Comparison of ENCODE assay signal across 9 cellular contexts in the genomic region with DNA sequence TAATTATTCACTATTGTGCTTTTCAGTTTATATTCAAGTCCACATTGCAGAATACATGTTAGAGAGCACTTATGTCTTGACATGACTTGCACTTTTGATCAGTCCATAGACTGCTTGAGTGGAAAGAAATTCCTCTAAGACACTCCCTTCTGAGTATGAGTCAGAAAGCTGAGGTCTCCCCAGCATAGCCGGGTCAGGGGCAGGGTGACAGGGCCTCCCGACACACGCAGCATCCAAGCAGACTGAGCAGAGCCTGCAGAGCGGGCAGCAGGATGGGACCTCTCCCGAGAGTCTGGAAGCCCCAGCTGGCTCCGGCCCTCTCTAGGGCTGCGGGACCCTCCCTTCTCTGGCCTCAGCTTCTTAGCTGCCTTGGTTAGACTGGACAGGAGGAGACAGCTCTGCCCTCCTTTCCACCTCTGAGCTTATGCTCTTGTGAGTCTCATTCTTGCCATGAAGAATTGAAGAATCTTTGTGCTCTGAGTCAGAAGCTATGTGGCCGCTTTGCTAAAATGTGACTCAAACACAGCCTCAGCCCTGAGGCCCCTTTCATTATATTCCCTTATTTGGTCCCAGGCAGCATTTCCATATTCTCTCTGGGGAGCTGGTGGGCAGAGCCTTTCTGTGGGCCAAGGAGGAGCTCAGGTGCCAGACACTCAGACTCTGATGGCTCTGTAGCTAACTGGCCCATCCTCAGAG. TPM values are rescaled to one million over a fixed set of nuclear protein-coding genes. Genes with fewer than 3 reads are reported as not detected.
DNase-seq lines count a peak whose midpoint lies in the region; ATAC-seq and TF ChIP-seq lines count a peak whose summit lies in the region.
"Had no signal": no experiment of that assay in that cellular context is flagged by ENCODE, and none has a peak within 500 bp of the region (broad histone marks: within the 10 kb centered on the region; RNA-seq: fewer than 3 reads in every experiment).

No MANE protein-coding gene starts in this region.

- BruUV-seq in Calu3 (replicated peaks; lab: Mats Ljungman, UMichigan), result TSS peak; percentile 95

- H3K4me3 ChIP-seq in breast epithelium (peak overlapping the region in 1 of 3 donors; percentile 30), mucosa of rectum (ENCODE audit: low read length in 2 of 2) (no peak overlapping the region)

- H3K4me1 Mint-ChIP-seq in Calu3 (ENCODE audit: low read depth, unreplicated experiment), result peaks cover 61% of the 10 kb centered on the region

- TF ChIP-seq CTCF in Calu3 (IDR thresholded peaks at IDR 0.05; ENCODE audit: unreplicated experiment) (no peak), breast epithelium (IDR thresholded peaks at IDR 0.05) (no peak)

- intact Hi-C loops in Calu3 (cut with micrococcal nuclease; ENCODE audit: unreplicated experiment), result loop anchor here (10.0 kb wide), 1 partner anchor 384 kb away; no protein-coding TSS in a partner anchor
- intact Hi-C loops in breast epithelium (cut with DNase I; ENCODE audit: low total_unique reads), result loop anchor here (5.0 kb wide), 1 partner anchor 46 kb away; no protein-coding TSS in a partner anchor

- H3K9me3 ChIP-seq in breast epithelium, result no peaks in the 10 kb centered on the region
- H3K9me3 ChIP-seq in mucosa of rectum (ENCODE audit: control insufficient read depth in 2 of 2, low read length in 2 of 2), result no peaks in the 10 kb centered on the region

- H3K27me3 Mint-ChIP-seq in Calu3 (ENCODE audit: unreplicated experiment), result no peaks in the 10 kb centered on the region

- peak overlapping the region; percentile 51 for H3K4me3 Mint-ChIP-seq in Calu3 (ENCODE audit: low read depth, unreplicated experiment)

- H3K4me1 ChIP-seq in breast epithelium (no peaks in the 10 kb centered on the region), mucosa of rectum (ENCODE audit: control insufficient read depth in 2 of 2, insufficient read depth in 2 of 2, low read length in 2 of 2) (peaks cover 0 to 17% of the 10 kb centered on the region in 2 donors)

- H3K9ac ChIP-seq in mucosa of rectum (ENCODE audit: low read depth in 1 of 2, low read length in 2 of 2), result no peak overlapping the region

- H3K27me3 ChIP-seq in breast epithelium, result no peaks in the 10 kb centered on the region
- H3K27me3 ChIP-seq in mucosa of rectum (ENCODE audit: control insufficient read depth in 2 of 2, insufficient read depth in 2 of 2, low read length in 2 of 2), result no peaks in the 10 kb centered on the region

- peaks cover 24% of the 10 kb centered on the region for H3K36me3 Mint-ChIP-seq in Calu3 (ENCODE audit: insufficient read depth, unreplicated experiment)

- H3K27ac Mint-ChIP-seq in Calu3 (ENCODE audit: unreplicated experiment), result peak overlapping the region; percentile 90

- DNase-seq in Calu3 (peak; percentile 86), LHCN-M2 (ENCODE audit: low read depth) (peak; percentile 99), breast epithelium (ENCODE audit: low spot score in 2 of 2) (peak in 1 of 2 donors; percentile 71), NCI-H345 treated with DMSO at 0.1 percent for 48 hours (lab: John Stamatoyannopoulos, UW; ENCODE audit: unreplicated experiment) (no peak), left lobe of liver (ENCODE audit: low spot score) (no peak)

- H3K27ac ChIP-seq in breast epithelium, result peak overlapping the region; percentile 83 to 91
- H3K27ac ChIP-seq in mucosa of rectum (ENCODE audit: low read depth in 2 of 2, low read length in 2 of 2), result peak overlapping the region; percentile 32 to 68

- TF ChIP-seq POLR2A in breast epithelium (IDR thresholded peaks at IDR 0.05), result no peak

- no peaks in the 10 kb centered on the region for H3K36me3 ChIP-seq in breast epithelium
- H3K36me3 ChIP-seq in mucosa of rectum (ENCODE audit: control insufficient read depth in 2 of 2, insufficient read depth in 2 of 2, low read length in 2 of 2), result no peaks in the 10 kb centered on the region

- ATAC-seq in HG02885 (IDR thresholded peaks at IDR 0.05; ENCODE audit: poor library complexity, unreplicated experiment) (no peak), GM21447 (IDR thresholded peaks at IDR 0.05; ENCODE audit: unreplicated experiment) (no peak), left lobe of liver (no peak)

- H3K9me3 Mint-ChIP-seq in Calu3 (ENCODE audit: low read depth, unreplicated experiment), result no peaks in the 10 kb centered on the region

- CTCF ChIA-PET in Calu3 (lab: Charles Lee), result interaction anchor here (0.8 to 1.1 kb wide), 6 partner anchors 11 to 95 kb away, joined by 3 to 6 read pairs (median 4); partner anchors contain the start of gene CAPN2

RNA-seq across cellular contexts. Expression of gene CAPN2, which starts 11.2 kb away (rescaled TPM):
- total RNA-seq in Calu3 (2022) (250 and 266 TPM in 2 replicates), LHCN-M2 (2014; rRNA removed) (642 and 718 TPM in 2 replicates), breast epithelium (100 to 1,000 TPM; 162 to 192 (median 164) TPM), left lobe of liver (25.1 TPM)
- polyA plus RNA-seq in LHCN-M2 (2012), result 343 TPM

RNA-seq across cellular contexts. Expression of gene CAPN8, which starts 35.6 kb away (rescaled TPM):
- total RNA-seq in Calu3 (2022), result 108 and 158 TPM in 2 replicates
- not detected in 2 replicates for total RNA-seq in LHCN-M2 (2014; rRNA removed)
- not detected for polyA plus RNA-seq in LHCN-M2 (2012)
- 10 to 100 TPM in 2 of 3 donors, under 1 TPM in 1; 0.32 to 83.9 (median 41.3) TPM for total RNA-seq in breast epithelium
- total RNA-seq in left lobe of liver, result 0.33 TPM
- total RNA-seq: lung microvascular endothelial cell had no signal

Comparison
In these comparisons a context has a peak if more than half of its experiments do, and no peak if none do; other contexts are left out.
1. DNase-seq: peak in Calu3 (single experiment) and LHCN-M2 (single experiment); none in NCI-H345 treated with DMSO at 0.1 percent for 48 hours (single experiment) and left lobe of liver (single experiment).